ENCODE assay signal across 9 cellular contexts in genomic region chr9:95874989-95875304, GRCh38. TPM values are rescaled to one million over a fixed set of nuclear protein-coding genes. Genes with fewer than 3 reads are reported as not detected.
DNase-seq lines count a peak whose midpoint lies in the region; ATAC-seq, FAIRE-seq and TF ChIP-seq lines count a peak whose summit lies in the region.
"Had no signal": no experiment of that assay in that cellular context is flagged by ENCODE, and none has a peak within 500 bp of the region (broad histone marks: within the 10 kb centered on the region; RNA-seq: fewer than 3 reads in every experiment).

No MANE protein-coding gene starts in this region.

- H3K9me3 ChIP-seq in H1 (ENCODE audit: insufficient read depth in 2 of 2, low read depth in 1 of 2, low read length in 1 of 2), result no peaks in the 10 kb centered on the region

- H3K36me3 ChIP-seq in H1 (ENCODE audit: control insufficient read depth in 2 of 4, insufficient read depth in 4 of 4, low read length in 3 of 4), result no peaks in the 10 kb centered on the region

- H4K5ac ChIP-seq in H1 (ENCODE audit: insufficient read length, low read depth, low read length), result peak overlapping the region; percentile 28

- POLR2A ChIA-PET in H1 (lab: Charles Lee; ENCODE audit: partially characterized antibody), result interaction anchor here (0.6 to 3.1 kb wide), 38 partner anchors 9 to 632 kb away, joined by 3 to 22 read pairs (median 4); no protein-coding TSS in a partner anchor

- H3K23me2 ChIP-seq in H1 (ENCODE audit: low read depth, low read length), result peaks cover 10% of the 10 kb centered on the region

- H2AFZ ChIP-seq in H1 (ENCODE audit: low read length), result peak overlapping the region; percentile 58

- ATAC-seq in GM19351 (IDR thresholded peaks at IDR 0.05; ENCODE audit: unreplicated experiment) (peak; percentile 39), natural killer cell (peak; percentile 25 to 53 (median 44)), GM21825 (IDR thresholded peaks at IDR 0.05; ENCODE audit: unreplicated experiment) (no peak)

- no peak overlapping the region for H2BK15ac ChIP-seq in H1 (ENCODE audit: low read length)

- TF ChIP-seq RAD21 in H1 (IDR thresholded peaks at IDR 0.05 in 1 of 2, conservative IDR thresholded peaks at IDR 0.05 in 1 of 2; ENCODE audit: low read depth in 2 of 2, low read length in 2 of 2), result no peak

- no peak overlapping the region for H3K18ac ChIP-seq in H1 (ENCODE audit: extremely low read depth, low read length)

- peaks cover 0 to 4% (median 0%) of the 10 kb centered on the region in 4 experiments; a peak in 3 of 7 replicates for H3K4me1 ChIP-seq in H1 (replicated peaks in 1 of 4; ENCODE audit: control insufficient read depth in 3 of 4, insufficient read depth in 4 of 4, low read length in 3 of 4)

- no peak for TF ChIP-seq POLR2A in H1 (IDR thresholded peaks at IDR 0.05; ENCODE audit: control extremely low read depth in 1 of 2, low read depth in 2 of 2, low read length in 2 of 2)

- TF ChIP-seq CTCF in H1 (IDR thresholded peaks at IDR 0.05; ENCODE audit: control extremely low read depth in 1 of 3, insufficient read depth in 1 of 3, low read depth in 1 of 3, low read length in 3 of 3) (no peak), natural killer cell (IDR thresholded peaks at IDR 0.05) (no peak)

- no peak overlapping the region; a peak in 3 of 8 replicates for H3K4me3 ChIP-seq in H1 (ENCODE audit: extremely low read depth in 1 of 4, insufficient read depth in 2 of 4, low read depth in 3 of 4, low read length in 4 of 4)

- peak overlapping the region; percentile 85 for H2BK5ac ChIP-seq in H1 (ENCODE audit: low read depth, low read length)

- peaks cover 9 to 16% of the 10 kb centered on the region in 2 donors for H3K4me1 Mint-ChIP-seq in natural killer cell

- no peaks in the 10 kb centered on the region for H3K36me3 Mint-ChIP-seq in natural killer cell

- H3K79me1 ChIP-seq in H1 (ENCODE audit: low read depth, low read length), result no peaks in the 10 kb centered on the region

- peak overlapping the region; percentile 93 for H4K8ac ChIP-seq in H1 (ENCODE audit: extremely low read depth, insufficient read depth, low read length)

- FAIRE-seq in H1 (lab: Jason Lieb, UNC), result no peak
- FAIRE-seq: colon had no signal

- peaks cover 0 to 2% of the 10 kb centered on the region in 2 experiments for H4K20me1 ChIP-seq in H1 (replicated peaks in 1 of 2; ENCODE audit: control insufficient read depth in 1 of 2, insufficient read depth in 2 of 2, low read length in 2 of 2)

- H3K4me2 ChIP-seq in H1 (ENCODE audit: insufficient read depth in 1 of 2, low read depth in 2 of 2, low read length in 2 of 2), result no peak overlapping the region; a peak in 3 of 4 replicates

- no peak overlapping the region for H3K23ac ChIP-seq in H1 (ENCODE audit: insufficient read length)

- H2BK20ac ChIP-seq in H1 (ENCODE audit: low read length), result no peak overlapping the region

- H3K27me3 Mint-ChIP-seq in natural killer cell (ENCODE audit: low read depth in 2 of 2), result no peaks in the 10 kb centered on the region

- H3K4me3 Mint-ChIP-seq in natural killer cell, result no peak overlapping the region

- no peak overlapping the region for H3K27ac Mint-ChIP-seq in natural killer cell

- CTCF ChIA-PET in H1 (lab: Charles Lee; ENCODE audit: partially characterized antibody), result interaction anchor here (0.9 to 2.4 kb wide), 4 partner anchors 16 to 139 kb away, joined by 3 to 6 read pairs (median 4); no protein-coding TSS in a partner anchor

- intact Hi-C loops in natural killer cell (cut with micrococcal nuclease), result loop anchor here (2.0 to 5.0 kb wide), 4 partner anchors 150 to 1013 kb away; no protein-coding TSS in a partner anchor

- peak overlapping the region; percentile 80 for H3K56ac ChIP-seq in H1 (replicated peaks; ENCODE audit: insufficient read length, low read depth, low read length)

- no peak overlapping the region for H2BK120ac ChIP-seq in H1 (replicated peaks; ENCODE audit: low read depth, low read length)

- H3K79me2 ChIP-seq in H1 (ENCODE audit: control insufficient read depth in 1 of 2, insufficient read depth in 2 of 2, low read length in 2 of 2), result peaks cover 3 to 22% of the 10 kb centered on the region in 2 experiments; a peak in 3 of 4 replicates

- no peak for TF ChIP-seq EP300 in H1 (IDR thresholded peaks at IDR 0.05; ENCODE audit: borderline replicate concordance in 1 of 2, low read depth in 2 of 2, low read length in 2 of 2)

- no peaks in the 10 kb centered on the region for H3K9me3 Mint-ChIP-seq in natural killer cell

- peak overlapping the region; percentile 99 for H3K27ac ChIP-seq in H1 (ENCODE audit: low read depth, low read length)

- 3% methylated on average over 20 of the region's 20 CpGs; no CpG with 5 or more reads in 1 of the 2 experiments for WGBS in H1 (ENCODE audit: extremely low coverage in 1 of 2, insufficient coverage in 1 of 2, insufficient read length in 1 of 2, insufficient replicate concordance in 2 of 2, low coverage in 1 of 2, low lambda C conversion rate in 2 of 2, missing lambda C conversion rate in 1 of 2), 2 experiments

- H3K9ac ChIP-seq in H1 (replicated peaks in 1 of 4; ENCODE audit: extremely low read depth in 1 of 4, low read depth in 3 of 4, low read length in 3 of 4), result peak overlapping the region in 3 of 4 experiments; percentile 90 to 99 (median 92)

- H2AK5ac ChIP-seq in H1 (ENCODE audit: low read depth, low read length), result no peak overlapping the region

- H4K91ac ChIP-seq in H1 (replicated peaks; ENCODE audit: insufficient read length, low read length), result no peak overlapping the region

- H2BK12ac ChIP-seq in H1 (ENCODE audit: low read depth, low read length), result no peak overlapping the region

- no peak overlapping the region for H3K4ac ChIP-seq in H1 (replicated peaks; ENCODE audit: insufficient read length, low read depth, low read length)

- no peaks in the 10 kb centered on the region for H3K27me3 ChIP-seq in H1 (replicated peaks in 1 of 4; ENCODE audit: control insufficient read depth in 3 of 4, extremely low read depth in 1 of 4, insufficient read depth in 3 of 4, low read length in 3 of 4)

- H3K14ac ChIP-seq in H1 (ENCODE audit: insufficient read length), result no peak overlapping the region

- DNase-seq in A172 (ENCODE audit: low spot score) (peak; percentile 44), NCI-H2171 treated with DMSO at 0.1 percent for 48 hours (lab: John Stamatoyannopoulos, UW) (peak; percentile 56), H1 (ENCODE audit: low read depth in 1 of 2, low spot score in 2 of 2) (no peak), natural killer cell (peak; percentile 54)
- DNase-seq in activated CD8-positive, alpha-beta memory T cell treated with anti-CD3 and anti-CD28 coated beads for 24 hours, result peak; percentile 82
- DNase-seq in stimulated activated naive CD4-positive, alpha-beta T cell (lab: John Stamatoyannopoulos, UW), result peak in 5 of 6 experiments; percentile 50 to 77 (median 60)

TF ChIP-seq in H1, 55 proteins besides CTCF, POLR2A, EP300 and RAD21:
- no peak for TF ChIP-seq GABPA (IDR thresholded peaks at IDR 0.05; ENCODE audit: borderline replicate concordance, insufficient read depth, low read length)
- no peak for TF ChIP-seq CTBP2 (IDR thresholded peaks at IDR 0.05; ENCODE audit: borderline replicate concordance, insufficient read depth, insufficient read length, low read length)
- TF ChIP-seq CHD1 (IDR thresholded peaks at IDR 0.05; ENCODE audit: low read depth, low read length), result peak; percentile 65; the same call in 1 of the 2 replicates
- 0 out of 4 replicates have a peak, but pooled peaks of 1 of the 2 experiments have one; percentile 52 for TF ChIP-seq HDAC2 (IDR thresholded peaks at IDR 0.05; ENCODE audit: borderline replicate concordance in 1 of 2, low read depth in 2 of 2, low read length in 2 of 2)

RNA-seq across cellular contexts. Expression of gene ERCC6L2, which starts 0.5 kb away (rescaled TPM):
- total RNA-seq in A172 (2014; rRNA removed; shearing (Covaris generic)), result 85.1 and 86.5 TPM in 2 replicates
- total RNA-seq in H1 (2021; fragmentation: NEBNext Ultra II Directional; extraction: Animal tissue kit (Norgen Biotek cat#: 25700)), result 47.7 and 50.0 TPM in 2 replicates
- polyA plus RNA-seq in H1 (2011; rRNA removed), result 7.7 and 9.8 TPM in 2 replicates
- 15.6 TPM for polyA plus RNA-seq in H1 (2011; cell fraction: cytosol; rRNA removed)
- polyA plus RNA-seq in H1 (2011; cell fraction: nucleus; rRNA removed), result 19.6 TPM
- 17.6 to 23.3 TPM (median 19.1 TPM) in 4 replicates for polyA plus RNA-seq in H1 (2012, experiment 1 of 2)
- 0.79 TPM for polyA plus RNA-seq in H1 (2012, experiment 2 of 2)
- 26.1 TPM for polyA plus RNA-seq in H1 (2013, experiment 1 of 2)
- 23.9 TPM for polyA plus RNA-seq in H1 (2013, experiment 2 of 2)
- polyA minus RNA-seq in H1 (2011; rRNA and poly(A)+ RNA removed), result 64.8 and 90.1 TPM in 2 replicates
- 35.2 TPM for polyA minus RNA-seq in H1 (2011; cell fraction: cytosol; rRNA and poly(A)+ RNA removed)
- polyA minus RNA-seq in H1 (2011; cell fraction: nucleus; rRNA and poly(A)+ RNA removed), result 140 TPM
- total RNA-seq in natural killer cell, result 10 to 100 TPM; 37.1 to 45.8 (median 38.6) TPM

Comparison
In these comparisons a context has a peak if more than half of its experiments do, and no peak if none do; other contexts are left out.
1. DNase-seq: peak in A172 (single experiment), NCI-H2171 treated with DMSO at 0.1 percent for 48 hours (single experiment), activated CD8-positive, alpha-beta memory T cell treated with anti-CD3 and anti-CD28 coated beads for 24 hours (single experiment), natural killer cell (single experiment) and stimulated activated naive CD4-positive, alpha-beta T cell (5 of 6); none in H1 (0 of 2).